Comparison of ENCODE assay signal across 9 cellular contexts in genomic region chr3:15804553-15805095, GRCh38. TPM values are rescaled to one million over a fixed set of nuclear protein-coding genes. Genes with fewer than 3 reads are reported as not detected.
DNase-seq lines count a peak whose midpoint lies in the region; ATAC-seq, FAIRE-seq and TF ChIP-seq lines count a peak whose summit lies in the region.
"Had no signal": no experiment of that assay in that cellular context is flagged by ENCODE, and none has a peak within 500 bp of the region (broad histone marks: within the 10 kb centered on the region; RNA-seq: fewer than 3 reads in every experiment).

No MANE protein-coding gene starts in this region.

- H3K27me3 ChIP-seq in uterus, result no peaks in the 10 kb centered on the region

- peaks cover 13% of the 10 kb centered on the region for H3K4me1 Mint-ChIP-seq in nephron progenitor cell

- no peaks in the 10 kb centered on the region for H3K36me3 ChIP-seq in uterus

- peaks cover 0 to 5% of the 10 kb centered on the region in 2 donors for H3K4me1 ChIP-seq in uterus

- no peak for TF ChIP-seq CTCF in nephron progenitor cell (IDR thresholded peaks at IDR 0.05)
- no peak for TF ChIP-seq CTCF in uterus (IDR thresholded peaks at IDR 0.05)

- TF ChIP-seq POLR2A in GM12891 (IDR thresholded peaks at IDR 0.05; ENCODE audit: low read depth, low read length) (no peak), uterus (IDR thresholded peaks at IDR 0.05) (no peak)

- H3K4me3 Mint-ChIP-seq in nephron progenitor cell, result no peak overlapping the region

- intact Hi-C loops in posterior cingulate gyrus (cut with DNase I) (no loop called here), uterus (cut with DNase I; ENCODE audit: low total_unique reads) (no loop called here)

- H3K36me3 Mint-ChIP-seq in nephron progenitor cell (ENCODE audit: low read depth), result peaks cover 11% of the 10 kb centered on the region

- no peak overlapping the region for H3K4me3 ChIP-seq in uterus

- peak; percentile 67 for DNase-seq in SK-N-DZ (ENCODE audit: low spot score)
- DNase-seq in nephron progenitor cell, result no peak
- DNase-seq in Kasumi-1 (lab: John Stamatoyannopoulos, UW), result no peak
- no peak for DNase-seq in GM12891 (ENCODE audit: insufficient read length, low spot score)
- no peak for DNase-seq in posterior cingulate gyrus
- no peak for DNase-seq in uterus

- no peak for FAIRE-seq in GM12891 (lab: Jason Lieb, UNC)

- ATAC-seq in GM18873 (IDR thresholded peaks at IDR 0.05; ENCODE audit: low FRiP score, unreplicated experiment) (peak; percentile 47), HG02759 (IDR thresholded peaks at IDR 0.05; ENCODE audit: unreplicated experiment) (peak; percentile 40)

- H3K9me3 Mint-ChIP-seq in nephron progenitor cell, result no peaks in the 10 kb centered on the region

- peak overlapping the region; percentile 11 for H3K27ac Mint-ChIP-seq in nephron progenitor cell

- no peak overlapping the region for H3K27ac ChIP-seq in uterus
- H3K27ac ChIP-seq: parathyroid adenoma had no signal

- H3K27me3 Mint-ChIP-seq in nephron progenitor cell (ENCODE audit: low read depth, poor library complexity), result no peaks in the 10 kb centered on the region

- H3K9me3 ChIP-seq in uterus, result no peaks in the 10 kb centered on the region

TF ChIP-seq in GM12891, 5 proteins besides CTCF, POLR2A, EP300 and RAD21:
- TF ChIP-seq POLR2AphosphoS5 (IDR thresholded peaks at IDR 0.05; ENCODE audit: low read depth, low read length), result no peak
- no peak for TF ChIP-seq TAF1 (IDR thresholded peaks at IDR 0.05; ENCODE audit: low read depth, low read length)
- no peak for TF ChIP-seq PAX5 (IDR thresholded peaks at IDR 0.05; ENCODE audit: insufficient read depth, low read length, severe bottlenecking)
- no peak for TF ChIP-seq SPI1 (IDR thresholded peaks at IDR 0.05; ENCODE audit: low read depth, low read length)
- TF ChIP-seq POU2F2 (IDR thresholded peaks at IDR 0.05; ENCODE audit: low read depth, low read length), result no peak

RNA-seq across cellular contexts. Expression of gene ANKRD28, which starts 6.8 kb away (rescaled TPM):
- 34.4 and 44.2 TPM in 2 replicates for polyA plus RNA-seq in SK-N-DZ (2014; cell fraction: cytosol; rRNA removed)
- 68.9 and 79.1 TPM in 2 replicates for polyA plus RNA-seq in SK-N-DZ (2014; cell fraction: nucleus; rRNA removed)
- polyA plus RNA-seq in GM12891 (2012; ENCODE audit: low read depth, missing spikeins), result 15.1 TPM
- total RNA-seq in uterus, result 10 to 100 TPM; 20.0 to 86.8 (median 37.6) TPM
